8 cellular contexts compared by ENCODE assay signal in the genomic region with DNA sequence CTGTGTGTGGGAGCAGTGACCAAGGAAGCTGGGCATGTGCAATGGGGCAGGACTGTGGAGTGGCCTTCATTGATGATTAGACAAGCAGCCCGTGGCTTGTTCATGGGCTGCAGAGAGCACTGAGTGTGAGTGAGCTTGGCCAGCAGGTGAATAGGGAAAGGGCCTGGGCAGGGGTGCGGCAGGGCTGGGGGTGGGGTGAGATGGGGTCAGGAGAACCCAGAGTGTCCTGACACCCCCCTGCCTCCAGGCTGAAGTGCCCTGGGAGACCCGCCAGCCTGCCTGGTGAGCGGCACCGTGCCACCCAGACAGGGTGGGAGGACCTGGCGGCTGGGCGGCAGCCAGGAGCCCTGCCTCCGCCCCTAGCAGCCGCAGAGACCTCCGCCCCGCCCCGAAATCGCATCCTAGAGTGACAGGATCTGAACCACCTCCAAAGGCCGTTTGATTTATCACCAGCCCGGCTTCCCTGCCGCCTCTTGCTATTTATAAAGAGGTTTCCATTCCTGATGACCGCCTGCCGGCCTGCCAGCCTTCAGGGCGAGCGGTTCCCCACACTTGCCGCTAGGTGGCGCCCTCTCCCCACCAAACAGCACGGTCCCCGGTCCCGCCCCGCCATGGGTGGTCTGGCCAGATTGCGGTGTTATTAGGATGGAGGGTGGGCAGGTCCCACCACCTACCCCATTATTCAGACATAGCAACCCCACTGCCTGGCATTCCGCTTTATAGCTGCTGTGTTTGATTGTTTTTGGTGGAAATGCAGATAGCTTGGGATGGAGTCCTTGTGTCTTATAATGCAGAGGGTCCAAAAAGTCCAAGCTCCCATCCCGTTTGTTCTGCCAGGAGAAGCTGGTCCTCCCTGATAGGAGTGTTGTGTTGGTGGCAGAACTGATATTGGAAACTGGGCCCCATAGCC. TPM values are rescaled to one million over a fixed set of nuclear protein-coding genes. Genes with fewer than 3 reads are reported as not detected.
DNase-seq lines count a peak whose midpoint lies in the region; ATAC-seq and TF ChIP-seq lines count a peak whose summit lies in the region.

No MANE protein-coding gene starts in this region.

- no peaks in the 10 kb centered on the region for H3K36me3 Mint-ChIP-seq in T-cell

- TF ChIP-seq CTCF in C4-2B (conservative IDR thresholded peaks at IDR 0.05) (peak; percentile 98), GM20000 (IDR thresholded peaks at IDR 0.05; ENCODE audit: extremely low read depth, missing control alignments) (peak; percentile 91)

- CTCF ChIA-PET in T-cell (lab: Charles Lee), result interaction anchor here (0.6 to 1.7 kb wide), 11 partner anchors 9 to 955 kb away, joined by 3 to 6 read pairs (median 3); partner anchors contain the start of gene PDRG1 (in 1 of the 2)

- H3K27me3 Mint-ChIP-seq in T-cell, result peaks cover 0 to 5% of the 10 kb centered on the region in 2 donors

- H3K4me1 Mint-ChIP-seq in T-cell, result peaks cover 0 to 8% (median 2%) of the 10 kb centered on the region in 3 donors

- H3K27ac Mint-ChIP-seq in T-cell, result no peak overlapping the region

- peak overlapping the region in 2 of 3 donors; percentile 30 to 34 for H3K4me3 Mint-ChIP-seq in T-cell

- intact Hi-C loops in left cardiac atrium (cut with DNase I) (loop anchor here (5.0 to 10.0 kb wide), 3 partner anchors 210 to 270 kb away; no protein-coding TSS in a partner anchor), sciatic nerve (cut with DNase I) (no loop called here)

- POLR2A ChIA-PET in T-cell (lab: Charles Lee), result no interaction called here

- no peak overlapping the region for H3K27ac ChIP-seq in C4-2B

- peak; percentile 85 to 94 (median 86) for ATAC-seq in T-cell (replicated peaks in 1 of 4)
- ATAC-seq in left cardiac atrium, result peak; percentile 84 to 86
- peak; percentile 94 for ATAC-seq in sciatic nerve
- ATAC-seq in GM19395 (IDR thresholded peaks at IDR 0.05; ENCODE audit: unreplicated experiment), result no peak

- DNase-seq in GM20000 (ENCODE audit: low spot score) (peak; percentile 92), NCI-H1092 (lab: John Stamatoyannopoulos, UW) (peak; percentile 92), T-cell (peak; percentile 28 to 77 (median 64)), left cardiac atrium (peak; percentile 80), sciatic nerve (ENCODE audit: low spot score) (peak; percentile 89)
- peak; percentile 61 for DNase-seq in activated naive CD8-positive, alpha-beta T cell treated with anti-CD3 and anti-CD28 coated beads, Interleukin-2, amount 50 U/mL, for 16 hours (ENCODE audit: low read depth, low spot score)

- no peaks in the 10 kb centered on the region for H3K9me3 Mint-ChIP-seq in T-cell

RNA-seq across cellular contexts. Expression of gene MYLK2, which starts 3.5 kb away (rescaled TPM):
- total RNA-seq in T-cell (not detected), left cardiac atrium (under 1 TPM in 1 of 2 donors, not detected in 1; 0.55 TPM), sciatic nerve (0.27 TPM)

RNA-seq across cellular contexts. Expression of gene FOXS1, which starts 22.7 kb away (rescaled TPM):
- total RNA-seq in T-cell (not detected), left cardiac atrium (1 to 10 TPM; 1.6 to 3.1 TPM), sciatic nerve (25.0 TPM)

RNA-seq across cellular contexts. Expression of gene DUSP15, which starts 47.7 kb away (rescaled TPM):
- total RNA-seq in T-cell, result not detected
- 1 to 10 TPM; 4.2 to 5.7 TPM for total RNA-seq in left cardiac atrium
- total RNA-seq in sciatic nerve, result 49.5 TPM

RNA-seq across cellular contexts. Expression of gene TTLL9, which starts 47.8 kb away (rescaled TPM):
- under 1 TPM in 1 of 5 donors, not detected in 4; 0.16 TPM for total RNA-seq in T-cell
- total RNA-seq in left cardiac atrium, result under 1 TPM in 1 of 2 donors, not detected in 1; 0.13 TPM
- 7.1 TPM for total RNA-seq in sciatic nerve

Comparison
In these comparisons a context has a peak if more than half of its experiments do, and no peak if none do; other contexts are left out.
1. RNA of gene DUSP15, which starts 47.7 kb away (total RNA-seq): 49.5 TPM in sciatic nerve (single experiment) and 4.2 to 5.7 TPM in left cardiac atrium; not detected in T-cell; every median in the first group is over 4 times any median in the second.
2. Peak in every context shown above with its lines, with median percentiles within 50 percentile points of each other: DNase-seq.